Comparison of ENCODE assay signal across 1 cellular context in the genomic region with DNA sequence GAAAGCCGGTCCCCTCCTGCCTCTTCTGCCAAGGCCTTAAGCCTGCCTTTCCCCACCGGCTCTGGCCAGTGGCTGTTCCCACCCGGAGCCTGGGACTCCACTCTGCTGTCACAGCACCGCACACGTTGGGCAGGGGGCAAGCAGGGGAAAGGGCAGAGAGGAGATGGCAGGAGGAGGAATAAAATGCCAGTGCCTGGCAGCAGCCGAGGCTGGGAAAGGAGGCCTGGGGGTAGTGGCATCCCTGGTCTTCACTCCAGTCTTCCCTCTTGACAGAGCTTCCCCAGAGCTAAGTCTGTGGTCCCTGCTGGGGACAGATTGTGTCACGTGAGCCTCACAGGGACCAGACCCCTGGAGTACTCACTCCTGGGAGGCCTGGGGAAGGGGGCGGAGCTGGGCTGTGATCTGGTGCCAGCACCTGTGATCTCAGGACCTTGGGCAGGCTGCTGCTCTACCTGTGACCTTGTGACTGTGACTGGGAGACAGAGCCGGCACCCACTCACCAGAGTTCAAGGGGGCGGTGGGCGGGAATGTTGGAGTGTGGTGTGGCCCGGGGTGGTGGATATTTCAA.
TF ChIP-seq lines count a peak whose summit lies in the region.

No MANE protein-coding gene starts in this region.

TF ChIP-seq in H1, 55 proteins besides CTCF, POLR2A, EP300 and RAD21 (continued from another document):
- TF ChIP-seq RBBP5 (IDR thresholded peaks at IDR 0.05; ENCODE audit: borderline replicate concordance, low read depth, low read length) (no peak), RFX5 (IDR thresholded peaks at IDR 0.05; ENCODE audit: borderline replicate concordance, low read depth, low read length) (no peak), CREB1 (IDR thresholded peaks at IDR 0.05) (no peak), SIRT6 (IDR thresholded peaks at IDR 0.05; ENCODE audit: low read length) (no peak), SIN3A (conservative IDR thresholded peaks at IDR 0.05 in 1 of 2, IDR thresholded peaks at IDR 0.05 in 1 of 2; ENCODE audit: low read depth in 1 of 2, low read length in 2 of 2) (no peak), FOSL1 (IDR thresholded peaks at IDR 0.05; ENCODE audit: insufficient read depth, low read depth, low read length) (no peak), SP4 (IDR thresholded peaks at IDR 0.05; ENCODE audit: low read length) (no peak), PHF8 (conservative IDR thresholded peaks at IDR 0.05; ENCODE audit: low read depth, low read length) (no peak), TEAD4 (IDR thresholded peaks at IDR 0.05; ENCODE audit: low read depth, low read length) (no peak), TAF7 (optimal IDR thresholded peaks at IDR 0.05; ENCODE audit: borderline replicate concordance, low read depth, low read length) (no peak), TBP (IDR thresholded peaks at IDR 0.05; ENCODE audit: low read depth, low read length) (no peak), TCF12 (IDR thresholded peaks at IDR 0.05; ENCODE audit: low read depth, low read length) (no peak), CHD1 (IDR thresholded peaks at IDR 0.05; ENCODE audit: low read depth, low read length) (no peak), CBX5 (IDR thresholded peaks at IDR 0.05; ENCODE audit: low read depth, low read length) (no peak), RXRA (IDR thresholded peaks at IDR 0.05; ENCODE audit: insufficient read depth, low read depth, low read length) (no peak)
